Comparison of ENCODE assay signal across 9 cellular contexts in the genomic region with DNA sequence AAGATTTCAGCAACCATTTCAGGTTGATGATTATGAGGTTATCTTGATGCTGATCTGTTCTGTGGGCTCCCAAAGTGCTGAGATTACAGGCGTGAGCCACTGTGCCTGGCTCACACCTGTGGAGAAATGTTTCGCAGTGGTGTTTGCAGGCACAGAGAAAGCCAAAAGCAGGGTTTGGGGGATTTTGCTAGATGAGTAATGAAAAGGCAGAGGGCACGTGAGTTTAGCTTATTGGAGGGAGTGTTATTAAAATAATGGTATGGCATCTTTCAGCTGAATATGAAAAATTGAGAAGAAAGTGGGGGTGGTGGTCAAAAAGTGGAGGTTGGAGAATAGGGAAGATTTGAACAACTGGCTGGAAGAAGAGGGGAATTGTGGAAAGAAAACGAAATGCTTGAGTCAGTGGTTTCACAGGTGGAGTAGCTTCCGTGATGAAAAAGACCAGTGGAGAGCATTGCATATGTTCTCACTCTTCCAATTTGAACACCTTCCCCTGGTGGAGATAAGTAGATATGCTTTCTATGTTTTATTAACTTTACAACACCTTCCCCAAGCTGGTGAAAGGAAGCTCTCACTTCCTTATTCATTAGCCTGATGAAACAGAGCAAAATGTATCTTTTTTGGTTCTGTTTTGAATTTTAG. TPM values are rescaled to one million over a fixed set of nuclear protein-coding genes. Genes with fewer than 3 reads are reported as not detected.
A peak's percentile ranks its signal among the peaks of the same experiment; 100 is the strongest.
DNase-seq lines count a peak whose midpoint lies in the region; ATAC-seq and TF ChIP-seq lines count a peak whose summit lies in the region.
"Had no signal": no experiment of that assay in that cellular context is flagged by ENCODE, and none has a peak within 500 bp of the region (broad histone marks: within the 10 kb centered on the region; RNA-seq: fewer than 3 reads in every experiment).

No MANE protein-coding gene starts in this region.

- no peaks in the 10 kb centered on the region for H3K9me2 ChIP-seq in SK-N-SH

- ATAC-seq in SK-N-SH treated with all-trans-retinoic acid at 6 μM for 48 hours (no peak), HG02870 (IDR thresholded peaks at IDR 0.05; ENCODE audit: unreplicated experiment) (peak; percentile 30), natural killer cell (peak; percentile 28 to 57 (median 46))

- intact Hi-C loops in natural killer cell (cut with micrococcal nuclease): loop anchor here (1.0 to 5.0 kb wide), 3 partner anchors 27 to 125 kb away; a partner anchor contains a TSS

- no peaks in the 10 kb centered on the region for H3K36me3 ChIP-seq in SK-N-SH (replicated peaks in 1 of 2; ENCODE audit: control insufficient read depth in 1 of 2, insufficient read depth in 2 of 2, low read length in 1 of 2)

- peak overlapping the region; percentile 75; the same call in 1 of the 2 replicates for H2AFZ ChIP-seq in SK-N-SH (ENCODE audit: low read depth)

- H3F3A ChIP-seq in SK-N-SH (replicated peaks; ENCODE audit: insufficient read depth): peaks cover 4% of the 10 kb centered on the region

- CTCF ChIA-PET in SK-N-SH (lab: Yijun Ruan, JAX): interaction anchor here (0.8 to 1.6 kb wide), 5 partner anchors 11 to 65 kb away, joined by 3 to 4 read pairs (median 4); no protein-coding TSS in a partner anchor

- POLR2A ChIA-PET in SK-N-SH (lab: Yijun Ruan, JAX): no interaction called here

- H3K4me1 ChIP-seq in SK-N-SH (ENCODE audit: control insufficient read depth in 1 of 2, insufficient read depth in 2 of 2, low read depth in 1 of 2, low read length in 1 of 2): peaks cover 0 to 5% of the 10 kb centered on the region in 2 experiments; a peak in 1 of 4 replicates

- H3K27me3 Mint-ChIP-seq in natural killer cell (ENCODE audit: low read depth in 2 of 2): no peaks in the 10 kb centered on the region

- TF ChIP-seq EP300 in SK-N-SH (IDR thresholded peaks at IDR 0.05; ENCODE audit: borderline replicate concordance in 1 of 2, low read depth in 1 of 2, low read length in 1 of 2): no peak

- no peak overlapping the region for H3K9ac ChIP-seq in SK-N-SH

- no peaks in the 10 kb centered on the region for H3K9me3 Mint-ChIP-seq in natural killer cell

- H3K9me3 ChIP-seq in SK-N-SH: no peaks in the 10 kb centered on the region

- H3K27ac Mint-ChIP-seq in natural killer cell: peak overlapping the region; percentile 35 to 95
- H3K27ac Mint-ChIP-seq: nephron had no signal

- TF ChIP-seq CTCF in SK-N-SH (IDR thresholded peaks at IDR 0.05) (no peak; the same call in 1 of the 2 replicates), natural killer cell (IDR thresholded peaks at IDR 0.05) (peak; percentile 11)

- H3K27ac ChIP-seq in SK-N-SH (ENCODE audit: low read depth in 2 of 2, low read length in 1 of 2): peak overlapping the region in 1 of 2 experiments; percentile 59; a peak in 1 of 4 replicates

- peak overlapping the region; percentile 86 for H3K4me3 Mint-ChIP-seq in natural killer cell

- TF ChIP-seq RAD21 in SK-N-SH (IDR thresholded peaks at IDR 0.05; ENCODE audit: low read length): no peak

- H3K4me3 ChIP-seq in SK-N-SH (ENCODE audit: low read depth in 2 of 2, low read length in 1 of 2): no peak overlapping the region

- DNase-seq in SK-N-SH (no peak), SKM-1 (lab: John Stamatoyannopoulos, UW; ENCODE audit: unreplicated experiment) (peak; percentile 11), natural killer cell (no peak), LoVo (ENCODE audit: low spot score) (no peak), NCI-H1092 treated with DMSO at 0.1 percent for 48 hours (lab: John Stamatoyannopoulos, UW) (no peak), HCEC 1CT (no peak)

- no peaks in the 10 kb centered on the region; the same call in 1 of the 2 replicates for H3K79me2 ChIP-seq in SK-N-SH (ENCODE audit: insufficient read depth)

- H3K4me2 ChIP-seq in SK-N-SH: no peak overlapping the region

- peaks cover 20 to 32% of the 10 kb centered on the region in 2 donors for H3K4me1 Mint-ChIP-seq in natural killer cell

- WGBS in SK-N-SH (ENCODE audit: low lambda C conversion rate): 61% methylated on average over 5 of the region's 5 CpGs

- peaks cover 8% of the 10 kb centered on the region for H3K27me3 ChIP-seq in SK-N-SH (ENCODE audit: insufficient read depth)

- H3K36me3 Mint-ChIP-seq in natural killer cell: no peaks in the 10 kb centered on the region

- no peaks in the 10 kb centered on the region for H4K20me1 ChIP-seq in SK-N-SH (ENCODE audit: insufficient read depth)

TF ChIP-seq in SK-N-SH, 30 proteins besides CTCF, POLR2A, EP300 and RAD21:
- TF ChIP-seq, protein P1, sequence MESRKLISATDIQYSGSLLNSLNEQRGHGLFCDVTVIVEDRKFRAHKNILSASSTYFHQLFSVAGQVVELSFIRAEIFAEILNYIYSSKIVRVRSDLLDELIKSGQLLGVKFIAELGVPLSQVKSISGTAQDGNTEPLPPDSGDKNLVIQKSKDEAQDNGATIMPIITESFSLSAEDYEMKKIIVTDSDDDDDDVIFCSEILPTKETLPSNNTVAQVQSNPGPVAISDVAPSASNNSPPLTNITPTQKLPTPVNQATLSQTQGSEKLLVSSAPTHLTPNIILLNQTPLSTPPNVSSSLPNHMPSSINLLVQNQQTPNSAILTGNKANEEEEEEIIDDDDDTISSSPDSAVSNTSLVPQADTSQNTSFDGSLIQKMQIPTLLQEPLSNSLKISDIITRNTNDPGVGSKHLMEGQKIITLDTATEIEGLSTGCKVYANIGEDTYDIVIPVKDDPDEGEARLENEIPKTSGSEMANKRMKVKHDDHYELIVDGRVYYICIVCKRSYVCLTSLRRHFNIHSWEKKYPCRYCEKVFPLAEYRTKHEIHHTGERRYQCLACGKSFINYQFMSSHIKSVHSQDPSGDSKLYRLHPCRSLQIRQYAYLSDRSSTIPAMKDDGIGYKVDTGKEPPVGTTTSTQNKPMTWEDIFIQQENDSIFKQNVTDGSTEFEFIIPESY (IDR thresholded peaks at IDR 0.05; ENCODE audit: borderline replicate concordance, low read depth): no peak
- TF ChIP-seq CHD2 (IDR thresholded peaks at IDR 0.05; ENCODE audit: low read length, partially characterized antibody) (no peak), FOSL2 (IDR thresholded peaks at IDR 0.05; ENCODE audit: borderline replicate concordance, low read depth) (no peak)

TF ChIP-seq in SK-N-SH treated with all-trans-retinoic acid at 6 μM for 48 hours, 23 proteins besides CTCF, POLR2A, EP300 and RAD21 (continues in another document):
- TF ChIP-seq, protein P2, sequence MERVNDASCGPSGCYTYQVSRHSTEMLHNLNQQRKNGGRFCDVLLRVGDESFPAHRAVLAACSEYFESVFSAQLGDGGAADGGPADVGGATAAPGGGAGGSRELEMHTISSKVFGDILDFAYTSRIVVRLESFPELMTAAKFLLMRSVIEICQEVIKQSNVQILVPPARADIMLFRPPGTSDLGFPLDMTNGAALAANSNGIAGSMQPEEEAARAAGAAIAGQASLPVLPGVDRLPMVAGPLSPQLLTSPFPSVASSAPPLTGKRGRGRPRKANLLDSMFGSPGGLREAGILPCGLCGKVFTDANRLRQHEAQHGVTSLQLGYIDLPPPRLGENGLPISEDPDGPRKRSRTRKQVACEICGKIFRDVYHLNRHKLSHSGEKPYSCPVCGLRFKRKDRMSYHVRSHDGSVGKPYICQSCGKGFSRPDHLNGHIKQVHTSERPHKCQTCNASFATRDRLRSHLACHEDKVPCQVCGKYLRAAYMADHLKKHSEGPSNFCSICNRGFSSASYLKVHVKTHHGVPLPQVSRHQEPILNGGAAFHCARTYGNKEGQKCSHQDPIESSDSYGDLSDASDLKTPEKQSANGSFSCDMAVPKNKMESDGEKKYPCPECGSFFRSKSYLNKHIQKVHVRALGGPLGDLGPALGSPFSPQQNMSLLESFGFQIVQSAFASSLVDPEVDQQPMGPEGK (CRISPR knock-in tag; IDR thresholded peaks at IDR 0.05; ENCODE audit: borderline replicate concordance): no peak
- TF ChIP-seq, protein P3, sequence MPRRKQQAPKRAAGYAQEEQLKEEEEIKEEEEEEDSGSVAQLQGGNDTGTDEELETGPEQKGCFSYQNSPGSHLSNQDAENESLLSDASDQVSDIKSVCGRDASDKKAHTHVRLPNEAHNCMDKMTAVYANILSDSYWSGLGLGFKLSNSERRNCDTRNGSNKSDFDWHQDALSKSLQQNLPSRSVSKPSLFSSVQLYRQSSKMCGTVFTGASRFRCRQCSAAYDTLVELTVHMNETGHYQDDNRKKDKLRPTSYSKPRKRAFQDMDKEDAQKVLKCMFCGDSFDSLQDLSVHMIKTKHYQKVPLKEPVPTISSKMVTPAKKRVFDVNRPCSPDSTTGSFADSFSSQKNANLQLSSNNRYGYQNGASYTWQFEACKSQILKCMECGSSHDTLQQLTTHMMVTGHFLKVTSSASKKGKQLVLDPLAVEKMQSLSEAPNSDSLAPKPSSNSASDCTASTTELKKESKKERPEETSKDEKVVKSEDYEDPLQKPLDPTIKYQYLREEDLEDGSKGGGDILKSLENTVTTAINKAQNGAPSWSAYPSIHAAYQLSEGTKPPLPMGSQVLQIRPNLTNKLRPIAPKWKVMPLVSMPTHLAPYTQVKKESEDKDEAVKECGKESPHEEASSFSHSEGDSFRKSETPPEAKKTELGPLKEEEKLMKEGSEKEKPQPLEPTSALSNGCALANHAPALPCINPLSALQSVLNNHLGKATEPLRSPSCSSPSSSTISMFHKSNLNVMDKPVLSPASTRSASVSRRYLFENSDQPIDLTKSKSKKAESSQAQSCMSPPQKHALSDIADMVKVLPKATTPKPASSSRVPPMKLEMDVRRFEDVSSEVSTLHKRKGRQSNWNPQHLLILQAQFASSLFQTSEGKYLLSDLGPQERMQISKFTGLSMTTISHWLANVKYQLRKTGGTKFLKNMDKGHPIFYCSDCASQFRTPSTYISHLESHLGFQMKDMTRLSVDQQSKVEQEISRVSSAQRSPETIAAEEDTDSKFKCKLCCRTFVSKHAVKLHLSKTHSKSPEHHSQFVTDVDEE (CRISPR knock-in tag; IDR thresholded peaks at IDR 0.05): no peak
- TF ChIP-seq TOX (CRISPR knock-in tag; IDR thresholded peaks at IDR 0.05; ENCODE audit: borderline replicate concordance): no peak
- no peak for TF ChIP-seq ZC3H10 (CRISPR knock-in tag; IDR thresholded peaks at IDR 0.05)
- no peak for TF ChIP-seq TCF4 (CRISPR knock-in tag; IDR thresholded peaks at IDR 0.05; ENCODE audit: borderline replicate concordance)
- TF ChIP-seq CSDC2 (CRISPR knock-in tag; IDR thresholded peaks at IDR 0.05): no peak
- no peak for TF ChIP-seq ZFP3 (CRISPR knock-in tag; IDR thresholded peaks at IDR 0.05)
- TF ChIP-seq BACH2 (CRISPR knock-in tag; IDR thresholded peaks at IDR 0.05; ENCODE audit: borderline replicate concordance): no peak
- no peak for TF ChIP-seq RARB (CRISPR knock-in tag; IDR thresholded peaks at IDR 0.05)

RNA-seq across cellular contexts. Expression of a gene that starts 1.1 kb away (rescaled TPM):
- polyA plus RNA-seq in SK-N-SH (2012; rRNA removed): 6.2 and 6.5 TPM in 2 replicates
- polyA plus RNA-seq in SK-N-SH (2012; cell fraction: cytosol; rRNA removed): 4.1 and 6.3 TPM in 2 replicates
- 5.3 and 5.9 TPM in 2 replicates for polyA plus RNA-seq in SK-N-SH (2012; cell fraction: nucleus; rRNA removed)
- total RNA-seq in natural killer cell: 10 to 100 TPM in 2 of 3 donors, 1 to 10 TPM in 1; 8.7 to 15.9 (median 11.8) TPM

RNA-seq across cellular contexts. Expression of a gene that starts 27.2 kb away (rescaled TPM):
- 2.3 and 4.3 TPM in 2 replicates for polyA plus RNA-seq in SK-N-SH (2012; rRNA removed)
- polyA plus RNA-seq in SK-N-SH (2012; cell fraction: cytosol; rRNA removed): 2.2 and 2.4 TPM in 2 replicates
- polyA plus RNA-seq in SK-N-SH (2012; cell fraction: nucleus; rRNA removed): 6.9 and 10.7 TPM in 2 replicates
- total RNA-seq in natural killer cell: 1 to 10 TPM; 2.5 to 5.3 (median 3.4) TPM
